Comparison of ENCODE assay signal across 1 cellular context in genomic region chrX:2801223-2801622, GRCh38.
TF ChIP-seq lines count a peak whose summit lies in the region.

No MANE protein-coding gene starts in this region.

TF ChIP-seq in K562, 482 proteins besides CTCF, POLR2A, EP300 and RAD21:
- TF ChIP-seq KHSRP (IDR thresholded peaks at IDR 0.05): no peak
- no peak for TF ChIP-seq ZNF274 (IDR thresholded peaks at IDR 0.05; ENCODE audit: borderline replicate concordance, low read depth, low read length)
- TF ChIP-seq SP1 (CRISPR knock-in tag; IDR thresholded peaks at IDR 0.05): no peak
- TF ChIP-seq HBP1 (CRISPR knock-in tag; IDR thresholded peaks at IDR 0.05): no peak
- no peak for TF ChIP-seq BMI1 (IDR thresholded peaks at IDR 0.05; ENCODE audit: low read length)
- no peak for TF ChIP-seq NR2C1 (IDR thresholded peaks at IDR 0.05)
- no peak for TF ChIP-seq NR2C1 (tag; IDR thresholded peaks at IDR 0.05)
- no peak for TF ChIP-seq CCAR2 (IDR thresholded peaks at IDR 0.05; ENCODE audit: low read depth, low read length)
- TF ChIP-seq MBD1 (CRISPR knock-in tag; IDR thresholded peaks at IDR 0.05): no peak
- no peak for TF ChIP-seq MYNN (IDR thresholded peaks at IDR 0.05)
- no peak for TF ChIP-seq MYNN (CRISPR knock-in tag; IDR thresholded peaks at IDR 0.05)
- no peak for TF ChIP-seq ZNF384 (IDR thresholded peaks at IDR 0.05; ENCODE audit: low read depth, low read length)
- TF ChIP-seq GABPA (tag; conservative IDR thresholded peaks at IDR 0.05; ENCODE audit: low read depth): no peak
- no peak for TF ChIP-seq SFPQ (IDR thresholded peaks at IDR 0.05; ENCODE audit: low read depth, low read length)
- TF ChIP-seq RBM14 (IDR thresholded peaks at IDR 0.05; ENCODE audit: borderline replicate concordance, insufficient read depth, low read depth, low read length): no peak
- TF ChIP-seq HEY1 (CRISPR knock-in tag; IDR thresholded peaks at IDR 0.05; ENCODE audit: borderline replicate concordance): no peak
- TF ChIP-seq ZNF592 (IDR thresholded peaks at IDR 0.05): no peak
- TF ChIP-seq CBX3 (IDR thresholded peaks at IDR 0.05; ENCODE audit: borderline replicate concordance in 1 of 2, low read length in 2 of 2): no peak
- TF ChIP-seq HIVEP1 (CRISPR knock-in tag; IDR thresholded peaks at IDR 0.05): no peak
